In the genomic region with DNA sequence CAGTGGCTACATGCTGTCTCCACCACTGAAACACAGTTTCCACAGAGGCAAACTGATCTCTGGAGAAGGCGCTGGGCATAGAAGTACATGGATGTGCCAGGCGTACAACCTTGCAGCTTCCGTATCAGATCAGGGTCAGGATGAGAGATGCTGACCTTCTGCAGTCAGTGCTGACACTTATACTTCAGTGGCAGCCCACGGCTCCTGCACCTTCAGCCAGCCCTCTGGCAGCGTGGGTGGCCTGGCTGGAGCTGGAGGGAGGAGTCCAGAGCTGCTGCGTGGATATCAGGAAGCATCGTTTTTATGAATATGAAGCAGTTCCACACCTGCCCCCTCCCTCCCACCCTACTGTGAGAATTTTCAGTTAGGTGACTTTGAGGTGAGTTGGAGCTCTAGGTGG, we compare ENCODE assay signal across 21 cellular contexts.
"Had no signal": no experiment of that assay in that cellular context is flagged by ENCODE, and none has a peak within 500 bp of the region (broad histone marks: within the 10 kb centered on the region; RNA-seq: fewer than 3 reads in every experiment).

No MANE protein-coding gene starts in this region.

- H3K4me1 ChIP-seq: breast epithelium, foreskin keratinocyte, left lung, sigmoid colon had no signal

- H3K36me3 ChIP-seq: breast epithelium, left lung, sigmoid colon had no signal

- H3K27me3 ChIP-seq: breast epithelium had no signal

- DNase-seq: activated CD4-positive, alpha-beta T cell treated with anti-CD3 and anti-CD28 coated beads for 36 hours; activated CD4-positive, CD25-positive, alpha-beta regulatory T cell; activated CD8-positive, alpha-beta memory T cell treated with anti-CD3 and anti-CD28 coated beads, Interleukin-2, amount 10 ng/mL, durations not matched to agents 7 days and 5 days; activated CD8-positive, alpha-beta T cell treated with anti-CD3 and anti-CD28 coated beads, Interleukin-2, amount 10 ng/mL, durations not matched to agents 7 days and 5 days; activated T-cell treated with anti-CD3 and anti-CD28 coated beads, Interleukin-2, amount 50 U/mL, for 48 hours; dermis blood vessel endothelial cell; effector CD4-positive, alpha-beta T cell; foreskin keratinocyte; kidney glomerular epithelial cell; left lung; mucosa of descending colon; sigmoid colon; small intestine; stimulated activated CD4-positive, alpha-beta T cell treated with anti-CD3 and anti-CD28 coated beads, Interleukin-4, amount 100 ng/mL, for 24 hours; stimulated activated naive CD8-positive, alpha-beta T cell treated with anti-CD3 and anti-CD28 coated beads, Interleukin-15, amount 100 ng/mL, for 72 hours; substantia nigra had no signal

- ATAC-seq: activated CD4-positive, alpha-beta T cell treated with anti-CD3 and anti-CD28 coated beads for 36 hours; activated CD8-positive, alpha-beta memory T cell treated with anti-CD3 and anti-CD28 coated beads, Interleukin-2, amount 10 ng/mL, durations not matched to agents 7 days and 5 days; activated CD8-positive, alpha-beta T cell treated with anti-CD3 and anti-CD28 coated beads, Interleukin-2, amount 10 ng/mL, durations not matched to agents 7 days and 5 days; foreskin keratinocyte; left lung; mucosa of descending colon; natural killer cell treated with Interleukin-12 subunit alpha and Interleukin-12 subunit beta and Interleukin-15 and Interleukin-18, amount 100 ng/mL, for 72 hours; stimulated activated effector memory CD8-positive, alpha-beta T cell treated with anti-CD3 and anti-CD28 coated beads, Interleukin-12 subunit alpha, Interleukin-12 subunit beta, amount 100 ng/mL, for 72 hours; stimulated activated naive CD8-positive, alpha-beta T cell treated with anti-CD3 and anti-CD28 coated beads, Interleukin-15, amount 100 ng/mL, for 72 hours had no signal

- FAIRE-seq: colon, small intestine had no signal

- H3K27ac ChIP-seq: breast epithelium, esophagus muscularis mucosa, foreskin keratinocyte, left lung, sigmoid colon had no signal

- H3K4me3 ChIP-seq: breast epithelium, esophagus muscularis mucosa, left lung, mucosa of descending colon, sigmoid colon had no signal

- H3K9me3 ChIP-seq: breast epithelium, esophagus muscularis mucosa, left lung, mucosa of descending colon, sigmoid colon had no signal
